Comparison of ENCODE assay signal across 9 cellular contexts in genomic region chr12:15772405-15773018, GRCh38. TPM values are rescaled to one million over a fixed set of nuclear protein-coding genes. Genes with fewer than 3 reads are reported as not detected.
DNase-seq lines count a peak whose midpoint lies in the region; FAIRE-seq and TF ChIP-seq lines count a peak whose summit lies in the region.
"Had no signal": no experiment of that assay in that cellular context is flagged by ENCODE, and none has a peak within 500 bp of the region (broad histone marks: within the 10 kb centered on the region; RNA-seq: fewer than 3 reads in every experiment).

No MANE protein-coding gene starts in this region.

- peak; percentile 3 for DNase-seq in NCI-H146 (lab: John Stamatoyannopoulos, UW)
- DNase-seq in NCI-H146 treated with DMSO at 0.1 percent for 48 hours (lab: John Stamatoyannopoulos, UW; ENCODE audit: unreplicated experiment) = no peak
- DNase-seq in NCI-H226 = peak; percentile 7
- DNase-seq in renal cortical epithelial cell (ENCODE audit: low read depth) = peak; percentile 46
- DNase-seq in activated CD8-positive, alpha-beta memory T cell treated with anti-CD3 and anti-CD28 coated beads, Interleukin-2, amount 50 U/mL, for 4 hours = no peak
- DNase-seq in GM12891 (ENCODE audit: insufficient read length, low spot score) = no peak
- DNase-seq in activated gamma-delta T cell (lab: John Stamatoyannopoulos, UW) = no peak

- peak; percentile 29 for FAIRE-seq in endometrium (lab: Jason Lieb, UNC)
- FAIRE-seq in GM12891 (lab: Jason Lieb, UNC) = no peak
- FAIRE-seq: islet of Langerhans had no signal

- TF ChIP-seq POLR2A in GM12891 (IDR thresholded peaks at IDR 0.05; ENCODE audit: low read depth, low read length) = no peak

TF ChIP-seq in GM12891, 5 proteins besides CTCF, POLR2A, EP300 and RAD21:
- TF ChIP-seq POLR2AphosphoS5 (IDR thresholded peaks at IDR 0.05; ENCODE audit: low read depth, low read length) = no peak
- no peak for TF ChIP-seq TAF1 (IDR thresholded peaks at IDR 0.05; ENCODE audit: low read depth, low read length)
- TF ChIP-seq PAX5 (IDR thresholded peaks at IDR 0.05; ENCODE audit: insufficient read depth, low read length, severe bottlenecking) = no peak
- TF ChIP-seq POU2F2 (IDR thresholded peaks at IDR 0.05; ENCODE audit: low read depth, low read length) = no peak
- TF ChIP-seq SPI1 (IDR thresholded peaks at IDR 0.05; ENCODE audit: low read depth, low read length) = no peak

RNA-seq across cellular contexts. Expression of gene EPS8, which starts 16.7 kb away (rescaled TPM):
- total RNA-seq in renal cortical epithelial cell = 51.1 and 195 TPM in 2 replicates
- polyA plus RNA-seq in GM12891 (2012; ENCODE audit: low read depth, missing spikeins) = 0.82 TPM

Comparison
In these comparisons a context has a peak if more than half of its experiments do, and no peak if none do; other contexts are left out.
1. DNase-seq: peak in NCI-H146 (single experiment), NCI-H226 (single experiment) and renal cortical epithelial cell (single experiment); none in NCI-H146 treated with DMSO at 0.1 percent for 48 hours (single experiment), activated CD8-positive, alpha-beta memory T cell treated with anti-CD3 and anti-CD28 coated beads, Interleukin-2, amount 50 U/mL, for 4 hours (single experiment), GM12891 (single experiment) and activated gamma-delta T cell (single experiment).